ENCODE assay signal across 12 cellular contexts in genomic region chr11:126113012-126113411, GRCh38. TPM values are rescaled to one million over a fixed set of nuclear protein-coding genes. Genes with fewer than 3 reads are reported as not detected.
DNase-seq lines count a peak whose midpoint lies in the region; ATAC-seq and TF ChIP-seq lines count a peak whose summit lies in the region.
"Had no signal": no experiment of that assay in that cellular context is flagged by ENCODE, and none has a peak within 500 bp of the region (broad histone marks: within the 10 kb centered on the region; RNA-seq: fewer than 3 reads in every experiment).

No MANE protein-coding gene starts in this region.

- H3K27ac Mint-ChIP-seq in mesothelial cell of epicardium (peak overlapping the region; percentile 86), natural killer cell (no peak overlapping the region)
- no peak overlapping the region for H3K27ac Mint-ChIP-seq in activated naive CD4-positive, alpha-beta T cell treated with anti-CD3 and anti-CD28 coated beads, Interleukin-2, amount 10 ng/mL, durations not matched to agents 7 days and 5 days

- peaks cover 64% of the 10 kb centered on the region for H3K4me1 ChIP-seq in BLaER1
- peaks cover 72% of the 10 kb centered on the region for H3K4me1 ChIP-seq in adipocyte (ENCODE audit: control insufficient read depth, insufficient read depth, low read length)
- peaks cover 0 to 11% (median 0%) of the 10 kb centered on the region in 6 donors for H3K4me1 ChIP-seq in spleen

- H3K9me3 ChIP-seq in BLaER1 (no peaks in the 10 kb centered on the region), adipocyte (ENCODE audit: control insufficient read depth, low read length) (no peaks in the 10 kb centered on the region), spleen (no peaks in the 10 kb centered on the region)

- H3K36me3 Mint-ChIP-seq in mesothelial cell of epicardium (no peaks in the 10 kb centered on the region), natural killer cell (no peaks in the 10 kb centered on the region)
- no peaks in the 10 kb centered on the region for H3K36me3 Mint-ChIP-seq in activated naive CD4-positive, alpha-beta T cell treated with anti-CD3 and anti-CD28 coated beads, Interleukin-2, amount 10 ng/mL, durations not matched to agents 7 days and 5 days

- no peak for ATAC-seq in stimulated activated naive CD8-positive, alpha-beta T cell treated with anti-CD3 and anti-CD28 coated beads, Interleukin-15, Interleukin-2, amounts not matched to agents 100 U/mL and 50 U/mL, for 24 hours
- no peak for ATAC-seq in natural killer cell

- TF ChIP-seq POLR2A in spleen (IDR thresholded peaks at IDR 0.05), result no peak

- WGBS in spleen, 5 donors, result 77 to 85% (median 80%) methylated on average over 9 of the region's 9 CpGs

- CTCF ChIA-PET in activated naive CD4-positive, alpha-beta T cell treated with anti-CD3 and anti-CD28 coated beads, Interleukin-2, amount 10 ng/mL, durations not matched to agents 7 days and 5 days (lab: Charles Lee), result no interaction called here

- H3K27ac ChIP-seq in BLaER1 (peak overlapping the region; percentile 84), spleen (no peak overlapping the region)
- H3K27ac ChIP-seq: brain microvascular endothelial cell had no signal

- H3K9ac ChIP-seq in BLaER1 (no peak overlapping the region), adipocyte (ENCODE audit: low read length) (peak overlapping the region; percentile 85)

- intact Hi-C loops in spleen (cut with DNase I; ENCODE audit: low total_unique reads), result no loop called here
- intact Hi-C loops in natural killer cell (cut with micrococcal nuclease), result no loop called here

- H3K4me3 Mint-ChIP-seq in mesothelial cell of epicardium (peak overlapping the region; percentile 13), natural killer cell (no peak overlapping the region)
- no peak overlapping the region for H3K4me3 Mint-ChIP-seq in activated naive CD4-positive, alpha-beta T cell treated with anti-CD3 and anti-CD28 coated beads, Interleukin-2, amount 10 ng/mL, durations not matched to agents 7 days and 5 days

- H3K27me3 Mint-ChIP-seq in mesothelial cell of epicardium (ENCODE audit: low read depth) (no peaks in the 10 kb centered on the region), natural killer cell (ENCODE audit: low read depth in 2 of 2) (no peaks in the 10 kb centered on the region)
- peaks cover 6% of the 10 kb centered on the region for H3K27me3 Mint-ChIP-seq in activated naive CD4-positive, alpha-beta T cell treated with anti-CD3 and anti-CD28 coated beads, Interleukin-2, amount 10 ng/mL, durations not matched to agents 7 days and 5 days

- peak overlapping the region; percentile 79 for H3K4me2 ChIP-seq in BLaER1

- DNase-seq in adipocyte (ENCODE audit: low read depth), result no peak
- DNase-seq in mesothelial cell of epicardium (ENCODE audit: low spot score in 2 of 2, unreplicated experiment in 2 of 2), result no peak
- DNase-seq in spleen, result peak; percentile 57
- DNase-seq in stimulated activated naive CD8-positive, alpha-beta T cell treated with anti-CD3 and anti-CD28 coated beads, Interleukin-15, Interleukin-2, amounts not matched to agents 100 U/mL and 50 U/mL, for 24 hours, result no peak
- DNase-seq in activated CD8-positive, alpha-beta memory T cell treated with anti-CD3 and anti-CD28 coated beads, Interleukin-2, amount 50 U/mL, for 4 hours, result no peak
- no peak for DNase-seq in activated naive CD4-positive, alpha-beta T cell treated with anti-CD3 and anti-CD28 coated beads, Interleukin-2, amount 10 ng/mL, durations not matched to agents 7 days and 5 days
- no peak for DNase-seq in natural killer cell
- DNase-seq: activated gamma-delta T cell; stimulated activated CD4-positive, alpha-beta T cell treated with anti-CD3 and anti-CD28 coated beads, Interleukin-2, amount 100 ng/mL, for 24 hours; stimulated activated CD8-positive, alpha-beta memory T cell treated with anti-CD3 and anti-CD28 coated beads, Interleukin-4, amount 100 ng/mL, for 48 hours had no signal

- no peaks in the 10 kb centered on the region for H4K20me1 ChIP-seq in BLaER1

- H3K9me3 Mint-ChIP-seq in mesothelial cell of epicardium (no peaks in the 10 kb centered on the region), natural killer cell (no peaks in the 10 kb centered on the region)
- H3K9me3 Mint-ChIP-seq in activated naive CD4-positive, alpha-beta T cell treated with anti-CD3 and anti-CD28 coated beads, Interleukin-2, amount 10 ng/mL, durations not matched to agents 7 days and 5 days, result no peaks in the 10 kb centered on the region

- no peaks in the 10 kb centered on the region for H3K36me3 ChIP-seq in BLaER1
- no peaks in the 10 kb centered on the region for H3K36me3 ChIP-seq in adipocyte (ENCODE audit: control insufficient read depth, insufficient read depth, low read length, severe bottlenecking)
- H3K36me3 ChIP-seq in spleen, result no peaks in the 10 kb centered on the region
- H3K36me3 ChIP-seq: brain microvascular endothelial cell had no signal

- TF ChIP-seq CTCF in mesothelial cell of epicardium (IDR thresholded peaks at IDR 0.05; ENCODE audit: unreplicated experiment) (no peak), spleen (IDR thresholded peaks at IDR 0.05 in 8 of 11, conservative IDR thresholded peaks at IDR 0.05 in 3 of 11) (no peak), natural killer cell (IDR thresholded peaks at IDR 0.05) (no peak)

- H3K4me3 ChIP-seq in BLaER1 (peak overlapping the region; percentile 18; the same call in 1 of the 2 replicates), adipocyte (ENCODE audit: low read length) (peak overlapping the region; percentile 59), spleen (no peak overlapping the region)

- H3K4me1 Mint-ChIP-seq in mesothelial cell of epicardium (peaks cover 54% of the 10 kb centered on the region), natural killer cell (no peaks in the 10 kb centered on the region)
- H3K4me1 Mint-ChIP-seq in activated naive CD4-positive, alpha-beta T cell treated with anti-CD3 and anti-CD28 coated beads, Interleukin-2, amount 10 ng/mL, durations not matched to agents 7 days and 5 days, result no peaks in the 10 kb centered on the region

- H3K27me3 ChIP-seq in BLaER1 (no peaks in the 10 kb centered on the region), adipocyte (replicated peaks; ENCODE audit: control insufficient read depth, insufficient read depth, low read length) (no peaks in the 10 kb centered on the region), spleen (replicated peaks in 1 of 7) (no peaks in the 10 kb centered on the region)
- H3K27me3 ChIP-seq: brain microvascular endothelial cell had no signal

RNA-seq across cellular contexts. Expression of gene CDON, which starts 50.3 kb away (rescaled TPM):
- total RNA-seq in mesothelial cell of epicardium, result 159 to 180 TPM (median 165 TPM) in 3 replicates
- total RNA-seq in spleen, result 1 to 10 TPM; 1.8 to 5.3 (median 3.6) TPM
- polyA plus RNA-seq in spleen, result under 1 TPM; 0.30 to 0.58 (median 0.45) TPM
- under 1 TPM in 2 of 3 donors, not detected in 1; 0.25 to 0.38 TPM for total RNA-seq in natural killer cell

Comparison
In these comparisons a context has a peak if more than half of its experiments do, and no peak if none do; other contexts are left out.
1. H3K4me3 ChIP-seq: peak in BLaER1 (single experiment) and adipocyte (single experiment); none in spleen (0 of 8).
2. RNA of gene CDON, which starts 50.3 kb away (total RNA-seq): 159 to 180 TPM in mesothelial cell of epicardium; 1.8 to 5.3 TPM in spleen and 0.25 to 0.38 TPM in natural killer cell; every median in the first group is over 10 times any median in the second.